In genomic region chr7:154493594-154493993, GRCh38 we compare ENCODE assay signal across 25 cellular contexts.
"Had no signal": no experiment of that assay in that cellular context is flagged by ENCODE, and none has a peak within 500 bp of the region (broad histone marks: within the 10 kb centered on the region; RNA-seq: fewer than 3 reads in every experiment).

No MANE protein-coding gene starts in this region.

- H3K27me3 ChIP-seq: dorsolateral prefrontal cortex, esophagus squamous epithelium, gastrocnemius medialis, left lung had no signal

- DNase-seq: dermis blood vessel endothelial cell; dorsolateral prefrontal cortex; effector CD4-positive, alpha-beta T cell; effector memory CD4-positive, alpha-beta T cell; erythroblast; esophagus squamous epithelium; foreskin fibroblast; foreskin melanocyte; gastrocnemius medialis; glutamatergic neuron; heart right ventricle; hippocampal formation; left cardiac atrium; left lung; left ventricle myocardium superior; lower lobe of right lung; mesenchymal stem cell; mucosa of descending colon; naive B cell had no signal

- FAIRE-seq: colon, islet of Langerhans, keratinocyte had no signal

- H3K27ac ChIP-seq: coronary artery, dorsolateral prefrontal cortex, epithelial cell of prostate, esophagus squamous epithelium, gastrocnemius medialis, heart right ventricle, left lung, lower lobe of right lung had no signal

- H3K4me3 ChIP-seq: coronary artery, dorsolateral prefrontal cortex, esophagus squamous epithelium, gastrocnemius medialis, heart right ventricle, left lung, lower lobe of right lung, mucosa of descending colon had no signal

- H3K36me3 ChIP-seq: esophagus squamous epithelium, gastrocnemius medialis, heart right ventricle, left lung, lower lobe of right lung had no signal

- H3K9me3 ChIP-seq: esophagus squamous epithelium, gastrocnemius medialis, lower lobe of right lung, mucosa of descending colon had no signal

- H3K4me1 ChIP-seq: esophagus squamous epithelium, gastrocnemius medialis, heart right ventricle, left lung, lower lobe of right lung had no signal

- ATAC-seq: esophagus mucosa, gastrocnemius medialis, heart right ventricle, left cardiac atrium, left lung, left ventricle myocardium superior, lower lobe of right lung, mucosa of descending colon had no signal
